ENCODE assay signal across 15 cellular contexts in the genomic region with DNA sequence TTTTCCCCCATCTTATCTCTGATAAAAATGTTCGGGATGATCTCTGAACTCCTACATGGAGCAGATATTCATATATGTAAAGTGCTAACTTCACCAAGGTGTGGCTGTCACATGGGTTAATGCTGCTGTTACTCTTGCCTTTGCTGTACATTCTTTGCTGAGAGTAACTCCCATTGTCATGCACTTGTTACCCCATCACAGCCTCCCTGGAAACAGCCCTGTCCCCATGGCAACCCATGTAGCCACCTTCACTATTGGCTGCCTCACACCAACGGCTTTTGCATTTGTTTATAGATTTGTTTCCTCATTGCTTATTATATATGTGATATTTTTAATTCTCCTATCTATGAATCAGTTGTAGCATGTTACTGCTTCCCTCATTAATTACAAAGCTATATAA.
"Had no signal": no experiment of that assay in that cellular context is flagged by ENCODE, and none has a peak within 500 bp of the region (broad histone marks: within the 10 kb centered on the region; RNA-seq: fewer than 3 reads in every experiment).

No MANE protein-coding gene starts in this region.

- ATAC-seq: activated CD4-positive, alpha-beta T cell treated with anti-CD3 and anti-CD28 coated beads for 36 hours; effector memory CD8-positive, alpha-beta T cell; heart right ventricle; lower lobe of right lung; stimulated activated memory B cell treated with anti-CD40 and anti-IgM and Interleukin-4, amounts not matched to agents 10 μg/mL and 1 μg/mL and 100 μg/mL, for 72 hours had no signal

- H3K4me3 ChIP-seq: cardiac muscle cell, esophagus squamous epithelium, heart right ventricle, lower lobe of right lung, sigmoid colon, testis had no signal

- H3K27me3 ChIP-seq: cardiac muscle cell, esophagus squamous epithelium, heart right ventricle, sigmoid colon, testis had no signal

- H3K4me1 ChIP-seq: lower lobe of right lung had no signal

- H3K9me3 ChIP-seq: esophagus squamous epithelium, heart right ventricle, lower lobe of right lung, sigmoid colon, testis had no signal

- H3K36me3 ChIP-seq: cardiac muscle cell, esophagus squamous epithelium, heart right ventricle, lower lobe of right lung, sigmoid colon had no signal

- H3K27ac ChIP-seq: cardiac muscle cell, esophagus squamous epithelium, heart right ventricle, lower lobe of right lung, sigmoid colon, testis had no signal

- DNase-seq: activated CD4-positive, alpha-beta T cell treated with anti-CD3 and anti-CD28 coated beads for 36 hours; activated CD4-positive, alpha-beta T cell treated with anti-CD3 and anti-CD28 coated beads, Interleukin-2, amount 50 U/mL, for 48 hours; activated naive CD8-positive, alpha-beta T cell treated with anti-CD3 and anti-CD28 coated beads for 36 hours; activated T-cell treated with anti-CD3 and anti-CD28 coated beads for 4 hours; effector memory CD8-positive, alpha-beta T cell; esophagus squamous epithelium; heart right ventricle; lower lobe of right lung; occipital lobe; posterior cingulate gyrus; sigmoid colon; stimulated activated CD4-positive, alpha-beta T cell treated with anti-CD3 and anti-CD28 coated beads, Interleukin-4, amount 100 ng/mL, for 4 hours; testis had no signal
